16 cellular contexts compared by ENCODE assay signal in genomic region chr20:57006411-57007170, GRCh38.
A peak's percentile ranks its signal among the peaks of the same experiment; 100 is the strongest.
DNase-seq lines count a peak whose midpoint lies in the region; ATAC-seq and TF ChIP-seq lines count a peak whose summit lies in the region.
"Had no signal": no experiment of that assay in that cellular context is flagged by ENCODE, and none has a peak within 500 bp of the region (broad histone marks: within the 10 kb centered on the region; RNA-seq: fewer than 3 reads in every experiment).

No MANE protein-coding gene starts in this region.

- TF ChIP-seq CTCF in BJ (IDR thresholded peaks at IDR 0.05; ENCODE audit: insufficient read depth, low read depth, low read length) (no peak), RWPE2 (IDR thresholded peaks at IDR 0.05; ENCODE audit: poor library complexity, severe bottlenecking) (no peak), kidney epithelial cell (IDR thresholded peaks at IDR 0.05; ENCODE audit: insufficient read depth, low read length, poor library complexity, severe bottlenecking) (no peak), BE2C (IDR thresholded peaks at IDR 0.05; ENCODE audit: low read depth, low read length) (no peak)

- H3K27me3 ChIP-seq in BJ (ENCODE audit: control insufficient read depth, insufficient read depth, low read length) (peaks cover 6% of the 10 kb centered on the region), RWPE2 (ENCODE audit: insufficient read depth, poor library complexity, severe bottlenecking) (peaks cover 6% of the 10 kb centered on the region), kidney epithelial cell (ENCODE audit: control insufficient read depth, insufficient read depth, low read length) (no peaks in the 10 kb centered on the region), BE2C (no peaks in the 10 kb centered on the region)

- H3K27ac ChIP-seq in RWPE2 (ENCODE audit: poor library complexity, severe bottlenecking): no peak overlapping the region
- H3K27ac ChIP-seq: tibial nerve had no signal

- POLR2A ChIA-PET in BJ (lab: Charles Lee) (no interaction called here), HEK293T (lab: Yijun Ruan, JAX) (no interaction called here)

- ATAC-seq in RWPE2 (ENCODE audit: low read depth): peak; percentile 60
- ATAC-seq in HG03439 (IDR thresholded peaks at IDR 0.05; ENCODE audit: unreplicated experiment): no peak
- ATAC-seq: activated CD8-positive, alpha-beta T cell treated with anti-CD3 and anti-CD28 coated beads for 36 hours; left cardiac atrium had no signal

- no peak overlapping the region for H3K4me3 ChIP-seq in BJ (ENCODE audit: low read depth, low read length)
- H3K4me3 ChIP-seq in RWPE2 (ENCODE audit: severe bottlenecking): no peak overlapping the region
- H3K4me3 ChIP-seq in kidney epithelial cell (ENCODE audit: low read depth, low read length): no peak overlapping the region
- H3K4me3 ChIP-seq in BE2C (ENCODE audit: low read depth, low read length): no peak overlapping the region
- H3K4me3 ChIP-seq: tibial nerve had no signal

- H3K36me3 ChIP-seq in BJ (ENCODE audit: control insufficient read depth, insufficient read depth, low read length): no peaks in the 10 kb centered on the region
- no peaks in the 10 kb centered on the region for H3K36me3 ChIP-seq in RWPE2 (ENCODE audit: low read depth)
- H3K36me3 ChIP-seq in kidney epithelial cell (ENCODE audit: control insufficient read depth, insufficient read depth, low read length): no peaks in the 10 kb centered on the region
- H3K36me3 ChIP-seq in BE2C: no peaks in the 10 kb centered on the region
- H3K36me3 ChIP-seq: tibial nerve had no signal

- H3K9me3 ChIP-seq in RWPE2 (ENCODE audit: severe bottlenecking) (no peaks in the 10 kb centered on the region), BE2C (no peaks in the 10 kb centered on the region)
- H3K9me3 ChIP-seq: tibial nerve had no signal

- H3K4me1 ChIP-seq in RWPE2 (ENCODE audit: insufficient read depth, poor library complexity, severe bottlenecking) (peaks cover 18% of the 10 kb centered on the region), BE2C (no peaks in the 10 kb centered on the region)
- H3K4me1 ChIP-seq: tibial nerve had no signal

- CTCF ChIA-PET in BJ (lab: Yijun Ruan, JAX) (no interaction called here), HEK293T (lab: Yijun Ruan, JAX) (no interaction called here)

- DNase-seq in BJ (ENCODE audit: low read depth) (peak; percentile 42), HEK293T (ENCODE audit: extremely low spot score) (no peak), RWPE2 (ENCODE audit: low spot score) (no peak), kidney epithelial cell (ENCODE audit: low read depth) (peak; percentile 25), H4 (ENCODE audit: low spot score) (no peak), BE2C (no peak), SW 1271 (lab: John Stamatoyannopoulos, UW) (no peak)
- DNase-seq: activated CD8-positive, alpha-beta T cell treated with anti-CD3 and anti-CD28 coated beads for 36 hours; DND-41; HCEC 1CT; left cardiac atrium; naive B cell; NCI-H1105; Right ventricle myocardium superior had no signal

TF ChIP-seq in HEK293T, 16 proteins besides CTCF, POLR2A, EP300 and RAD21:
- TF ChIP-seq L3MBTL2 (conservative IDR thresholded peaks at IDR 0.05) (no peak), PKNOX1 (IDR thresholded peaks at IDR 0.05) (peak; percentile 49; the same call in 1 of the 2 replicates)
TF ChIP-seq in HEK293T: peak in this region for 1.

Comparison
In these comparisons a context has a peak if more than half of its experiments do, and no peak if none do; other contexts are left out.
1. DNase-seq: peak in BJ (single experiment) and kidney epithelial cell (single experiment); none in HEK293T (single experiment), RWPE2 (single experiment), H4 (single experiment), BE2C (single experiment) and SW 1271 (0 of 2).